ENCODE assay signal across 27 cellular contexts in genomic region chr1:78630600-78630999, GRCh38. TPM values are rescaled to one million over a fixed set of nuclear protein-coding genes. Genes with fewer than 3 reads are reported as not detected.
"Had no signal": no experiment of that assay in that cellular context is flagged by ENCODE, and none has a peak within 500 bp of the region (broad histone marks: within the 10 kb centered on the region; RNA-seq: fewer than 3 reads in every experiment).

No MANE protein-coding gene starts in this region.

- FAIRE-seq: colon, endometrium, endothelial cell of umbilical vein had no signal

- H3K27me3 ChIP-seq: colonic mucosa, dorsolateral prefrontal cortex, esophagus muscularis mucosa, esophagus squamous epithelium, foreskin keratinocyte, gastrocnemius medialis, gastroesophageal sphincter, heart left ventricle, heart right ventricle had no signal

- H3K4me1 ChIP-seq: colonic mucosa, esophagus muscularis mucosa, esophagus squamous epithelium, gastrocnemius medialis had no signal

- DNase-seq: colonic mucosa; cortex of kidney; dermis blood vessel endothelial cell; dorsolateral prefrontal cortex; effector CD4-positive, alpha-beta T cell; effector CD8-positive, alpha-beta T cell; effector memory CD4-positive, alpha-beta T cell; effector memory CD8-positive, alpha-beta T cell; endodermal cell; erythroblast; esophagus squamous epithelium; foreskin fibroblast; foreskin keratinocyte; foreskin melanocyte; gastrocnemius medialis; glutamatergic neuron; head of caudate nucleus; heart left ventricle; heart right ventricle had no signal

- H3K9me3 ChIP-seq: colonic mucosa, esophagus muscularis mucosa, esophagus squamous epithelium, gastrocnemius medialis, gastroesophageal sphincter had no signal

- ATAC-seq: effector memory CD8-positive, alpha-beta T cell; esophagus mucosa; foreskin keratinocyte; gastrocnemius medialis; gastroesophageal sphincter; heart left ventricle; heart right ventricle had no signal

- H3K4me3 ChIP-seq: colonic mucosa, coronary artery, dorsolateral prefrontal cortex, esophagus muscularis mucosa, esophagus squamous epithelium, gastrocnemius medialis, gastroesophageal sphincter, heart left ventricle, heart right ventricle had no signal

- H3K36me3 ChIP-seq: colonic mucosa, esophagus muscularis mucosa, esophagus squamous epithelium, gastrocnemius medialis, gastroesophageal sphincter had no signal

- H3K27ac ChIP-seq: colonic mucosa, coronary artery, dorsolateral prefrontal cortex, epithelial cell of prostate, esophagus muscularis mucosa, esophagus squamous epithelium, foreskin keratinocyte, gastrocnemius medialis, gastroesophageal sphincter, heart left ventricle, heart right ventricle had no signal

RNA-seq across cellular contexts. Expression of gene IFI44L, which starts 10.4 kb away (rescaled TPM):
- total RNA-seq: endodermal cell had no signal

RNA-seq across cellular contexts. Expression of gene IFI44, which starts 19.0 kb away (rescaled TPM):
- total RNA-seq: endodermal cell had no signal
